1 cellular context compared by ENCODE assay signal in genomic region chr7:124603066-124603465, GRCh38.
TF ChIP-seq lines count a peak whose summit lies in the region.

No MANE protein-coding gene starts in this region.

TF ChIP-seq in IMR-90, 13 proteins besides CTCF, POLR2A, EP300 and RAD21 (continued from another document):
- TF ChIP-seq USF2 (IDR thresholded peaks at IDR 0.05; ENCODE audit: low read depth, low read length) (no peak), MXI1 (IDR thresholded peaks at IDR 0.05; ENCODE audit: borderline replicate concordance, low read depth, low read length) (no peak), CEBPB (IDR thresholded peaks at IDR 0.05; ENCODE audit: low read depth, low read length) (no peak), RCOR1 (IDR thresholded peaks at IDR 0.05; ENCODE audit: insufficient replicate concordance, low read length) (no peak), RFX5 (IDR thresholded peaks at IDR 0.05; ENCODE audit: low read depth, low read length) (no peak), SMC3 (IDR thresholded peaks at IDR 0.05; ENCODE audit: low read depth, low read length) (no peak), FOS (IDR thresholded peaks at IDR 0.05; ENCODE audit: low read depth, low read length) (no peak), CHD1 (IDR thresholded peaks at IDR 0.05; ENCODE audit: low read depth, low read length) (no peak), NFE2L2 (IDR thresholded peaks at IDR 0.05; ENCODE audit: low read depth, low read length) (no peak)
TF ChIP-seq in IMR-90: peak in this region for 0.
